In the genomic region with DNA sequence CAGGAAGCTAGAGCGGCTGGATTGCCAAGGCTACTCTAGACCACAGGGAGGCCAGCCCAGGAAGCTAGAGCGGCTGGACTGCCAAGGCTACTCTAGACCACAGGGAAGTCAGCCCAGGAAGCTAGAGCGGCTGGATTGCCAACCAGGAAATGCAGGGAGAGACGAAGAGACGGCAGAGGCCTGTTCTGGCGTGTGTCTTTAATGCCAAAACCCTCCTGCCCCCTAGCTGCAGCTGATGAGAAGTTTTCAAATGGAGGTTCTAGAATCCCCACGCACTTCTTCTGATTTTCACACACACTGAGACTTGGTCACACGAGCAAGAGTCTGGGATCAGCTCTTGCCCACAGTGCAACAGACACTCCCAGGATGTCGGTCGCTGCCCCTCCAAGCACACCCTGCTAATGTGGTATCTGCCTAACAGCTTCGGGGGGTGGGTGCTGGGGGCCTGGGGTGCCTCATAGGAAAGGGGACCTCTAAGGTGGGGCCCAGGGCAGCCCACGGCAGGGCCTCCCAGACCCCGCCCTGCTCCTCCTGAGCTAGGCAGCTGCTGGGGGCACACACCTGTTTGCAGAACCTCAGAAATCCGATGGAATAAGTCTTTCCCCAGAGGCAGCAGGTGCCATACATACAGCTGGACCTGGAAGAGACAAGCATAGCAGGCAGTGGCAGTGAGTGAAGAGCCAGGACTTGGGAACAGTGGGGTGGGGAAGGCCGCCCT, we compare ENCODE assay signal across 7 cellular contexts. TPM values are rescaled to one million over a fixed set of nuclear protein-coding genes. Genes with fewer than 3 reads are reported as not detected.
DNase-seq lines count a peak whose midpoint lies in the region; ATAC-seq and TF ChIP-seq lines count a peak whose summit lies in the region.

No MANE protein-coding gene starts in this region.

- TF ChIP-seq CTCF in GM12865 (IDR thresholded peaks at IDR 0.05; ENCODE audit: insufficient read depth, low read depth, low read length, missing control alignments) (peak; percentile 21), right atrium auricular region (IDR thresholded peaks at IDR 0.05) (peak in 1 of 2 donors; percentile 59)

- H3K27me3 Mint-ChIP-seq in activated naive CD8-positive, alpha-beta T cell treated with anti-CD3 and anti-CD28 coated beads, Interleukin-2, amount 50 U/mL, for 24 hours = no peaks in the 10 kb centered on the region

- peaks cover 74% of the 10 kb centered on the region for H3K36me3 ChIP-seq in right atrium auricular region

- H3K27ac Mint-ChIP-seq in activated naive CD8-positive, alpha-beta T cell treated with anti-CD3 and anti-CD28 coated beads, Interleukin-2, amount 50 U/mL, for 24 hours = no peak overlapping the region

- H3K4me3 ChIP-seq in GM12865 (ENCODE audit: low read depth, low read length) = no peak overlapping the region
- no peak overlapping the region for H3K4me3 ChIP-seq in right atrium auricular region

- H3K9me3 Mint-ChIP-seq in activated naive CD8-positive, alpha-beta T cell treated with anti-CD3 and anti-CD28 coated beads, Interleukin-2, amount 50 U/mL, for 24 hours = no peaks in the 10 kb centered on the region

- peak overlapping the region; percentile 37 to 77 for H3K27ac ChIP-seq in right atrium auricular region

- peak; percentile 31 for ATAC-seq in activated naive CD8-positive, alpha-beta T cell treated with anti-CD3 and anti-CD28 coated beads, Interleukin-2, amount 50 U/mL, for 24 hours
- ATAC-seq in GM21737 (IDR thresholded peaks at IDR 0.05; ENCODE audit: unreplicated experiment) = no peak

- H3K4me1 ChIP-seq in right atrium auricular region = peaks cover 0 to 60% of the 10 kb centered on the region in 2 donors

- peaks cover 6% of the 10 kb centered on the region for H3K4me1 Mint-ChIP-seq in activated naive CD8-positive, alpha-beta T cell treated with anti-CD3 and anti-CD28 coated beads, Interleukin-2, amount 50 U/mL, for 24 hours

- DNase-seq in GM12865 (ENCODE audit: low read depth) (no peak), NCI-H69 (lab: John Stamatoyannopoulos, UW) (peak; percentile 25), right atrium auricular region (ENCODE audit: low spot score) (no peak), occipital lobe (lab: John Stamatoyannopoulos, UW) (no peak)
- peak; percentile 22 for DNase-seq in activated naive CD8-positive, alpha-beta T cell treated with anti-CD3 and anti-CD28 coated beads, Interleukin-2, amount 50 U/mL, for 24 hours
- DNase-seq in stimulated activated CD8-positive, alpha-beta memory T cell treated with anti-CD3 and anti-CD28 coated beads, Interleukin-4, amount 100 ng/mL, for 48 hours = peak; percentile 37

- peaks cover 4% of the 10 kb centered on the region for H3K36me3 Mint-ChIP-seq in activated naive CD8-positive, alpha-beta T cell treated with anti-CD3 and anti-CD28 coated beads, Interleukin-2, amount 50 U/mL, for 24 hours (ENCODE audit: low read depth)

- no peak overlapping the region for H3K4me3 Mint-ChIP-seq in activated naive CD8-positive, alpha-beta T cell treated with anti-CD3 and anti-CD28 coated beads, Interleukin-2, amount 50 U/mL, for 24 hours

- no peaks in the 10 kb centered on the region for H3K9me3 ChIP-seq in right atrium auricular region

- no peaks in the 10 kb centered on the region for H3K27me3 ChIP-seq in right atrium auricular region

RNA-seq across cellular contexts. Expression of gene MAFF, which starts 28.5 kb away (rescaled TPM):
- total RNA-seq in right atrium auricular region (10 to 100 TPM; 24.8 to 43.5 TPM), occipital lobe (3.1 TPM)

RNA-seq across cellular contexts. Expression of gene TMEM184B, which starts 42.5 kb away (rescaled TPM):
- 10 to 100 TPM; 51.2 to 76.1 TPM for total RNA-seq in right atrium auricular region
- total RNA-seq in occipital lobe = 10.9 TPM

RNA-seq across cellular contexts. Expression of gene PLA2G6, which starts 48.6 kb away (rescaled TPM):
- total RNA-seq in right atrium auricular region (10 to 100 TPM in 1 of 2 donors, 1 to 10 TPM in 1; 9.0 to 15.6 TPM), occipital lobe (15.8 TPM)

Comparison
In these comparisons a context has a peak if more than half of its experiments do, and no peak if none do; other contexts are left out.
1. DNase-seq: peak in NCI-H69 (single experiment), activated naive CD8-positive, alpha-beta T cell treated with anti-CD3 and anti-CD28 coated beads, Interleukin-2, amount 50 U/mL, for 24 hours (single experiment) and stimulated activated CD8-positive, alpha-beta memory T cell treated with anti-CD3 and anti-CD28 coated beads, Interleukin-4, amount 100 ng/mL, for 48 hours (single experiment); none in GM12865 (single experiment), right atrium auricular region (single experiment) and occipital lobe (single experiment).